Comparison of ENCODE assay signal across 13 cellular contexts in the genomic region with DNA sequence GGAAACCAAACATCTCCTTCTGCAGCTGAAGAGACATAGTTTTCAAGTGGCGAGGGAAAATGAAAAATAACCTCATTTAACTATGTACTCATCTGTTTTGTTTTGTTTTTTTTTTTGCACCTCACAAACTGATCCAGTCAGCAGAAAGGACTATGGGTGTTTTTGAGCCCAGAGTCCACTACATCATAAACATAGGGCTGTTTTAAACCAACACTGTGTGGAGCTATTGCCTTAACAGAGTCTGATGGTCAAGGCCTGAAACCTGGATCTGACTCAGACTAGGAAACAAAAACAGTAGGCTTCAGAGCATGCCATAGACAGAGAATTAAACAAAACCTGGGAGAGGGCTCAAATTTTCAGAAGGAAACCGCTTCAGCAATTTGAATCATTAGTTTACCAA.
A peak's percentile ranks its signal among the peaks of the same experiment; 100 is the strongest.
DNase-seq lines count a peak whose midpoint lies in the region; ATAC-seq and TF ChIP-seq lines count a peak whose summit lies in the region.
"Had no signal": no experiment of that assay in that cellular context is flagged by ENCODE, and none has a peak within 500 bp of the region (broad histone marks: within the 10 kb centered on the region; RNA-seq: fewer than 3 reads in every experiment).

No MANE protein-coding gene starts in this region.

- WGBS in body of pancreas, 2 donors: 51 to 52% methylated on average over 2 of the region's 2 CpGs

- H3K4me3 Mint-ChIP-seq in type B pancreatic cell: no peak overlapping the region
- H3K4me3 Mint-ChIP-seq: activated naive CD8-positive, alpha-beta T cell treated with anti-CD3 and anti-CD28 coated beads, Interleukin-2, amount 10 ng/mL, durations not matched to agents 7 days and 5 days had no signal

- H3K4me1 ChIP-seq in body of pancreas (no peaks in the 10 kb centered on the region), mucosa of descending colon (ENCODE audit: low read depth) (no peaks in the 10 kb centered on the region)
- H3K4me1 ChIP-seq: psoas muscle had no signal

- DNase-seq in body of pancreas: peak in 2 of 4 donors; percentile 25 to 32
- no peak for DNase-seq in omental fat pad (ENCODE audit: low spot score)
- no peak for DNase-seq in mucosa of descending colon
- DNase-seq in type B pancreatic cell (ENCODE audit: extremely low spot score, unreplicated experiment): no peak
- DNase-seq in NCI-H526 (lab: John Stamatoyannopoulos, UW): no peak
- DNase-seq: activated naive CD8-positive, alpha-beta T cell treated with anti-CD3 and anti-CD28 coated beads, Interleukin-2, amount 10 ng/mL, durations not matched to agents 7 days and 5 days; DMS153; erythroblast; NCI-H1105 treated with DMSO at 0.1 percent for 48 hours; psoas muscle had no signal

- no peaks in the 10 kb centered on the region for H3K9me3 Mint-ChIP-seq in type B pancreatic cell
- H3K9me3 Mint-ChIP-seq: activated naive CD8-positive, alpha-beta T cell treated with anti-CD3 and anti-CD28 coated beads, Interleukin-2, amount 10 ng/mL, durations not matched to agents 7 days and 5 days had no signal

- H3K27ac ChIP-seq in body of pancreas: no peak overlapping the region
- H3K27ac ChIP-seq: psoas muscle had no signal

- H3K9me3 ChIP-seq in body of pancreas (peaks cover 0 to 3% (median 0%) of the 10 kb centered on the region in 3 donors), mucosa of descending colon (no peaks in the 10 kb centered on the region)
- H3K9me3 ChIP-seq: psoas muscle had no signal

- H3K36me3 ChIP-seq in body of pancreas (replicated peaks in 1 of 2; ENCODE audit: insufficient read depth in 1 of 2, low read depth in 2 of 2) (no peaks in the 10 kb centered on the region), mucosa of descending colon (ENCODE audit: low read depth) (no peaks in the 10 kb centered on the region)

- H3K27me3 ChIP-seq in body of pancreas: no peaks in the 10 kb centered on the region

- ATAC-seq in GM18867 (IDR thresholded peaks at IDR 0.05; ENCODE audit: unreplicated experiment): peak; percentile 85
- ATAC-seq in HG02981 (IDR thresholded peaks at IDR 0.05; ENCODE audit: unreplicated experiment): peak; percentile 60
- ATAC-seq in body of pancreas: peak; percentile 62
- peak; percentile 72 for ATAC-seq in omental fat pad (ENCODE audit: low FRiP score)
- ATAC-seq in mucosa of descending colon: no peak
- no peak for ATAC-seq in HG03571 (IDR thresholded peaks at IDR 0.05; ENCODE audit: unreplicated experiment)
- ATAC-seq: psoas muscle had no signal

- TF ChIP-seq CTCF in body of pancreas (IDR thresholded peaks at IDR 0.05) (peak in 5 of 7 experiments; percentile 10 to 69 (median 35)), omental fat pad (IDR thresholded peaks at IDR 0.05) (no peak), mucosa of descending colon (IDR thresholded peaks at IDR 0.05) (no peak), type B pancreatic cell (conservative IDR thresholded peaks at IDR 0.05) (no peak)

- TF ChIP-seq POLR2A in body of pancreas (IDR thresholded peaks at IDR 0.05): no peak

- H3K4me1 Mint-ChIP-seq in type B pancreatic cell (ENCODE audit: unreplicated experiment): no peaks in the 10 kb centered on the region
- H3K4me1 Mint-ChIP-seq: activated naive CD8-positive, alpha-beta T cell treated with anti-CD3 and anti-CD28 coated beads, Interleukin-2, amount 10 ng/mL, durations not matched to agents 7 days and 5 days had no signal

- peaks cover 5% of the 10 kb centered on the region for H3K27me3 Mint-ChIP-seq in type B pancreatic cell
- H3K27me3 Mint-ChIP-seq: activated naive CD8-positive, alpha-beta T cell treated with anti-CD3 and anti-CD28 coated beads, Interleukin-2, amount 10 ng/mL, durations not matched to agents 7 days and 5 days had no signal

- H3K36me3 Mint-ChIP-seq in type B pancreatic cell: no peaks in the 10 kb centered on the region
- H3K36me3 Mint-ChIP-seq: activated naive CD8-positive, alpha-beta T cell treated with anti-CD3 and anti-CD28 coated beads, Interleukin-2, amount 10 ng/mL, durations not matched to agents 7 days and 5 days had no signal

- no peak overlapping the region for H3K27ac Mint-ChIP-seq in type B pancreatic cell
- H3K27ac Mint-ChIP-seq: activated naive CD8-positive, alpha-beta T cell treated with anti-CD3 and anti-CD28 coated beads, Interleukin-2, amount 10 ng/mL, durations not matched to agents 7 days and 5 days had no signal

- intact Hi-C loops in body of pancreas (cut with DNase I) (loop anchor here (10.0 kb wide), 1 partner anchor 63 kb away; no protein-coding TSS in a partner anchor), mucosa of descending colon (cut with DNase I, micrococcal nuclease) (no loop called here)

- H3K4me3 ChIP-seq in body of pancreas (no peak overlapping the region), mucosa of descending colon (no peak overlapping the region)
- H3K4me3 ChIP-seq: psoas muscle had no signal

Comparison
In these comparisons a context has a peak if more than half of its experiments do, and no peak if none do; other contexts are left out.
1. ATAC-seq: peak in GM18867 (single experiment), HG02981 (single experiment), body of pancreas (single experiment) and omental fat pad (single experiment); none in mucosa of descending colon (single experiment) and HG03571 (single experiment).
2. CTCF ChIP-seq: peak in body of pancreas (5 of 7); none in omental fat pad (0 of 3), mucosa of descending colon (single experiment) and type B pancreatic cell (single experiment).